8 cellular contexts compared by ENCODE assay signal in the genomic region with DNA sequence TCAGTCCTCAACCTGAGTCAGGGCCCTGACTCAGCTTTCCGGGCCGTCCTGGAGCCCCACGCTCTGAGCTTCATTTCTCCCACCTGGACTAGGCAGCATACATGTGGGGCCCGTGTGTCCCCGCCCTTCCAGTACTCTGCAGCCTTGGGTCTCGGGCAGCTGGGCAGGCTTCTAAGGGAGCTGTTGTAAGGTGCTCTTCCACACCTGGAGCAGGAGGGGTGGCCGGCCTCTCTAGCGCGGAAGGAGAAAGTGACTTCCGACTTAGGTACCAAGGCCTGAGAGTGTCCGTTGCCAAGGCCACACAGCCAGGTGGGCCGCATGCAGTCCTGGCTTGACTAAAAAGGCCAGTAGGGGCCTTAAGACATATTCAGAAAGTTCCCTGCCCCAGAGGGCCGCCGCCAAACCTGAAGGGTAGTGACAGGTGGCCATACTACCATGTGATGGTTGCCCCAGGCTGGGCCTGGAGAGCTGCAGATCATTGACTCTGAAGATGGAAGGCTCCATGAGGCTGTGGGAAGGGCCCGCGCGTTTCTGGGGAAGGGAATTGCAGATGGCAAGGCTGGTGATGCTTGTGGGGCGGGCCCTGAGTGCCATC. TPM values are rescaled to one million over a fixed set of nuclear protein-coding genes. Genes with fewer than 3 reads are reported as not detected.
DNase-seq lines count a peak whose midpoint lies in the region; ATAC-seq, FAIRE-seq and TF ChIP-seq lines count a peak whose summit lies in the region.

No MANE protein-coding gene starts in this region.

- H3K9me3 ChIP-seq in small intestine (ENCODE audit: control insufficient read depth, low read depth) = no peaks in the 10 kb centered on the region

- TF ChIP-seq CTCF in endothelial cell (IDR thresholded peaks at IDR 0.05; ENCODE audit: unreplicated experiment) = no peak

- H3K9me3 Mint-ChIP-seq in activated naive CD4-positive, alpha-beta T cell treated with anti-CD3 and anti-CD28 coated beads, Interleukin-2, amount 10 ng/mL, durations not matched to agents 7 days and 5 days = no peaks in the 10 kb centered on the region
- H3K9me3 Mint-ChIP-seq in endothelial cell (ENCODE audit: unreplicated experiment) = no peaks in the 10 kb centered on the region

- H3K36me3 ChIP-seq in small intestine (ENCODE audit: control insufficient read depth in 2 of 2, insufficient read depth in 2 of 2, low read length in 2 of 2) = peaks cover 4 to 10% of the 10 kb centered on the region in 2 donors

- WGBS in small intestine, 3 donors = 53 to 59% (median 57%) methylated on average over 18 of the region's 18 CpGs

- H3K4me3 ChIP-seq in Jurkat, Clone E6-1 (ENCODE audit: low read length) = peak overlapping the region; percentile 25
- no peak overlapping the region for H3K4me3 ChIP-seq in small intestine (ENCODE audit: low read depth in 1 of 2, low read length in 2 of 2)

- H3K4me1 Mint-ChIP-seq in activated naive CD4-positive, alpha-beta T cell treated with anti-CD3 and anti-CD28 coated beads, Interleukin-2, amount 10 ng/mL, durations not matched to agents 7 days and 5 days = peaks cover 10% of the 10 kb centered on the region
- H3K4me1 Mint-ChIP-seq in endothelial cell (ENCODE audit: unreplicated experiment) = peaks cover 17% of the 10 kb centered on the region

- H3K27me3 Mint-ChIP-seq in activated naive CD4-positive, alpha-beta T cell treated with anti-CD3 and anti-CD28 coated beads, Interleukin-2, amount 10 ng/mL, durations not matched to agents 7 days and 5 days = peaks cover 9% of the 10 kb centered on the region
- H3K27me3 Mint-ChIP-seq in endothelial cell (ENCODE audit: unreplicated experiment) = peaks cover 28% of the 10 kb centered on the region

- H3K4me1 ChIP-seq in small intestine (ENCODE audit: control insufficient read depth in 2 of 2, insufficient read depth in 1 of 2, low read depth in 1 of 2, low read length in 1 of 2) = peaks cover 0 to 4% of the 10 kb centered on the region in 2 donors

- CTCF ChIA-PET in activated naive CD4-positive, alpha-beta T cell treated with anti-CD3 and anti-CD28 coated beads, Interleukin-2, amount 10 ng/mL, durations not matched to agents 7 days and 5 days (lab: Charles Lee) = interaction anchor here (0.7 to 2.4 kb wide), 9 partner anchors 9 to 535 kb away, joined by 3 to 23 read pairs (median 3); a partner anchor contains a TSS

- peak overlapping the region; percentile 17 to 57 for H3K27ac ChIP-seq in small intestine (ENCODE audit: low read depth in 1 of 2, low read length in 1 of 2)

- peak overlapping the region; percentile 55 for H3K27ac Mint-ChIP-seq in activated naive CD4-positive, alpha-beta T cell treated with anti-CD3 and anti-CD28 coated beads, Interleukin-2, amount 10 ng/mL, durations not matched to agents 7 days and 5 days
- peak overlapping the region; percentile 94 for H3K27ac Mint-ChIP-seq in endothelial cell (ENCODE audit: unreplicated experiment)

- no peak for FAIRE-seq in small intestine (lab: Jason Lieb, UNC)

- ATAC-seq in GM21825 (IDR thresholded peaks at IDR 0.05; ENCODE audit: unreplicated experiment) = no peak

- peak overlapping the region; percentile 66 for H3K4me3 Mint-ChIP-seq in activated naive CD4-positive, alpha-beta T cell treated with anti-CD3 and anti-CD28 coated beads, Interleukin-2, amount 10 ng/mL, durations not matched to agents 7 days and 5 days
- peak overlapping the region; percentile 81 for H3K4me3 Mint-ChIP-seq in endothelial cell (ENCODE audit: unreplicated experiment)

- peak; percentile 19 for DNase-seq in activated naive CD4-positive, alpha-beta T cell treated with anti-CD3 and anti-CD28 coated beads, Interleukin-2, amount 10 ng/mL, durations not matched to agents 7 days and 5 days
- no peak for DNase-seq in activated naive CD4-positive, alpha-beta T cell (lab: John Stamatoyannopoulos, UW)
- DNase-seq in Jurkat, Clone E6-1 (ENCODE audit: low read depth, low spot score) = no peak
- no peak for DNase-seq in endothelial cell (ENCODE audit: low spot score)
- no peak for DNase-seq in small intestine
- no peak for DNase-seq in NCI-H226
- DNase-seq in NK-92 (lab: John Stamatoyannopoulos, UW; ENCODE audit: unreplicated experiment) = no peak

- H3K27me3 ChIP-seq in small intestine (ENCODE audit: control insufficient read depth in 2 of 2, insufficient read depth in 2 of 2, low read length in 2 of 2) = no peaks in the 10 kb centered on the region

- H3K36me3 Mint-ChIP-seq in activated naive CD4-positive, alpha-beta T cell treated with anti-CD3 and anti-CD28 coated beads, Interleukin-2, amount 10 ng/mL, durations not matched to agents 7 days and 5 days = peaks cover 30% of the 10 kb centered on the region
- H3K36me3 Mint-ChIP-seq in endothelial cell (ENCODE audit: low read depth, unreplicated experiment) = peaks cover 11% of the 10 kb centered on the region

RNA-seq across cellular contexts. Expression of a gene that starts 9.4 kb away (rescaled TPM):
- 1.2 TPM for polyA plus RNA-seq in Jurkat, Clone E6-1 (2012; ENCODE audit: insufficient read depth, insufficient read length)
- 1.7 TPM for total RNA-seq in endothelial cell (ENCODE audit: unreplicated experiment)
- polyA plus RNA-seq in small intestine = 100 to 1,000 TPM in 2 of 3 donors, 10 to 100 TPM in 1; 39.2 to 204 (median 164) TPM

RNA-seq across cellular contexts. Expression of a gene that starts 19.4 kb away (rescaled TPM):
- polyA plus RNA-seq in Jurkat, Clone E6-1 (2012; ENCODE audit: insufficient read depth, insufficient read length) = not detected
- 0.18 TPM for total RNA-seq in endothelial cell (ENCODE audit: unreplicated experiment)
- polyA plus RNA-seq in small intestine = under 1 TPM in 2 of 3 donors, not detected in 1; 0.21 to 0.54 TPM

RNA-seq across cellular contexts. Expression of a gene that starts 23.5 kb away (rescaled TPM):
- polyA plus RNA-seq in Jurkat, Clone E6-1 (2012; ENCODE audit: insufficient read depth, insufficient read length) = 279 TPM
- total RNA-seq in endothelial cell (ENCODE audit: unreplicated experiment) = 771 TPM
- 100 to 1,000 TPM in 1 of 3 donors, 10 to 100 TPM in 2; 23.9 to 117 (median 49.2) TPM for polyA plus RNA-seq in small intestine

RNA-seq across cellular contexts. Expression of a gene that starts 32.7 kb away (rescaled TPM):
- 140 TPM for polyA plus RNA-seq in Jurkat, Clone E6-1 (2012; ENCODE audit: insufficient read depth, insufficient read length)
- 43.2 TPM for total RNA-seq in endothelial cell (ENCODE audit: unreplicated experiment)
- polyA plus RNA-seq in small intestine = 10 to 100 TPM; 65.8 to 93.4 (median 76.2) TPM

RNA-seq across cellular contexts. Expression of a gene that starts 39.7 kb away (rescaled TPM):
- polyA plus RNA-seq in Jurkat, Clone E6-1 (2012; ENCODE audit: insufficient read depth, insufficient read length) = 7.3 TPM
- 12.7 TPM for total RNA-seq in endothelial cell (ENCODE audit: unreplicated experiment)
- 1 to 10 TPM; 1.6 to 4.1 (median 2.7) TPM for polyA plus RNA-seq in small intestine
